ENCODE assay signal across 22 cellular contexts in the genomic region with DNA sequence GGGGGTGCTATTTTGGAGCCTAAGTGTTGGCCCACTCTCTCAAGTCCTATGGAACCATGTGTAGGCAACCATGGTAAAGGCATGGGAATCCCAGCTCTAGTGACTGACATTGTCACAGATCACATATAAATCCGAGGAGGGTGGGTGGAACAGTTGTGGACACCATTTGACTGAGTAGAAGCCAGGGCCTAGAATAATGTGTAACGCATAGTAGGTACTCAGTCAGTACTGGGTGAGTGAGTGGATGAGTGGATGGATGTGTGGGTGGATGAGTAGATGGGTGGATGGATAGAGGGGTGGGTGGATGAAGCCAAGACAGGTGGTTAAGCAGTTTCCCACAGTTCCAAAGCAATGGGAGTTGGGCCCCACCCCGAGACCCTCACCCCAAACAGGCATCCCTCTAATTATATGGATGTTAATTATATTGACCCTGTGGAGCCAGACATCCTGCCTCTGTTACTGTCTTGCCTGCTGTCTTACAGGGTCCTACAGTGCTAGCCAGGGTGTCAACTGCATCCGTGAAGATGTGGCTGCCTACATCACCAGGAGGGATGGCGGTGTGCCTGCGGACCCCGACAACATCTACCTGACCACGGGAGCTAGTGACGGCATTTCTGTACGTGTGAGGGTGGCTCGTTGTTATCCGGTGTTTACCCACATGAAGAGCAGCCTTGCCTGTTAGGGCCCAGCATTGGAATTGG. TPM values are rescaled to one million over a fixed set of nuclear protein-coding genes. Genes with fewer than 3 reads are reported as not detected.
DNase-seq lines count a peak whose midpoint lies in the region; ATAC-seq and TF ChIP-seq lines count a peak whose summit lies in the region.
"Had no signal": no experiment of that assay in that cellular context is flagged by ENCODE, and none has a peak within 500 bp of the region (broad histone marks: within the 10 kb centered on the region; RNA-seq: fewer than 3 reads in every experiment).

No MANE protein-coding gene starts in this region.

- peaks cover 6% of the 10 kb centered on the region; the same call in 1 of the 2 replicates for H3K4me1 Mint-ChIP-seq in WTC11

- peaks cover 9% of the 10 kb centered on the region for H3K36me3 ChIP-seq in left ventricle myocardium inferior
- H3K36me3 ChIP-seq in gastrocnemius medialis = peaks cover 0 to 7% of the 10 kb centered on the region in 2 donors
- no peaks in the 10 kb centered on the region for H3K36me3 ChIP-seq in testis (ENCODE audit: low read depth, missing control alignments)

- POLR2A ChIA-PET in WTC11 (lab: Charles Lee) = interaction anchor here (0.6 kb wide), 1 partner anchor 54 kb away, joined by 5 read pairs; no protein-coding TSS in a partner anchor

- in situ Hi-C loops in gastrocnemius medialis (cut with MboI; ENCODE audit: low sequenced_read_pairs in 4 of 4) = loop anchor here in 2 of 4 donors (10.0 to 25.0 kb wide), 2 partner anchors 232 to 244 kb away; no protein-coding TSS in a partner anchor

- TF ChIP-seq CTCF in left ventricle myocardium inferior (IDR thresholded peaks at IDR 0.05; ENCODE audit: borderline replicate concordance) (no peak), gastrocnemius medialis (IDR thresholded peaks at IDR 0.05 in 4 of 5, conservative IDR thresholded peaks at IDR 0.05 in 1 of 5) (no peak), testis (IDR thresholded peaks at IDR 0.05) (no peak), WTC11 (IDR thresholded peaks at IDR 0.05) (no peak)

- H3K4me3 ChIP-seq in left ventricle myocardium inferior (no peak overlapping the region), gastrocnemius medialis (no peak overlapping the region), testis (no peak overlapping the region)

- peaks cover 41% of the 10 kb centered on the region for H3K36me3 Mint-ChIP-seq in WTC11

- peak overlapping the region; percentile 24 for H3K27ac ChIP-seq in left ventricle myocardium inferior (replicated peaks)
- peak overlapping the region; percentile 37 for H3K27ac ChIP-seq in caudate nucleus (ENCODE audit: low read depth, low read length)
- H3K27ac ChIP-seq in gastrocnemius medialis = peak overlapping the region; percentile 40 to 59 (median 51)
- peak overlapping the region; percentile 61 to 70 for H3K27ac ChIP-seq in testis
- H3K27ac ChIP-seq: HL-60 had no signal

- H3K9me3 ChIP-seq in left ventricle myocardium inferior (replicated peaks) (no peaks in the 10 kb centered on the region), gastrocnemius medialis (no peaks in the 10 kb centered on the region), testis (no peaks in the 10 kb centered on the region)

- H3K4me3 Mint-ChIP-seq in WTC11 = no peak overlapping the region

- peaks cover 10% of the 10 kb centered on the region for H3K4me1 ChIP-seq in left ventricle myocardium inferior
- peaks cover 15 to 17% of the 10 kb centered on the region in 2 donors for H3K4me1 ChIP-seq in gastrocnemius medialis
- H3K4me1 ChIP-seq in testis = peaks cover 22% of the 10 kb centered on the region

- 87 to 94% methylated on average over 12 of the region's 12 CpGs for WGBS in testis, 2 donors

- TF ChIP-seq POLR2A in gastrocnemius medialis (IDR thresholded peaks at IDR 0.05) (no peak), testis (IDR thresholded peaks at IDR 0.05) (no peak)

- CTCF ChIA-PET in WTC11 (lab: Charles Lee) = interaction anchor here (3.0 to 8.8 kb wide), 2 partner anchors 21 to 53 kb away, joined by 30 to 146 read pairs; a partner anchor contains a TSS

- H3K9me3 Mint-ChIP-seq in WTC11 = no peaks in the 10 kb centered on the region

- ATAC-seq in left cardiac atrium = no peak
- ATAC-seq in gastrocnemius medialis = no peak
- ATAC-seq in GM21515 (IDR thresholded peaks at IDR 0.05; ENCODE audit: unreplicated experiment) = no peak
- ATAC-seq in WTC11 = no peak
- ATAC-seq: HCT116 had no signal

- DNase-seq in left ventricle myocardium inferior (no peak), left cardiac atrium (no peak), caudate nucleus (lab: John Stamatoyannopoulos, UW) (no peak), gastrocnemius medialis (no peak), testis (no peak), UCSD-AML1 (lab: John Stamatoyannopoulos, UW; ENCODE audit: unreplicated experiment) (no peak), WTC11 (ENCODE audit: low spot score) (no peak)
- DNase-seq: 8988T, ACHN, Karpas-422, NCI-H1092, NCI-H1417 treated with DMSO at 0.1 percent for 48 hours, NCI-H1694 treated with DMSO at 0.1 percent for 48 hours, NCI-H2081, NCI-H2227 treated with DMSO at 0.1 percent for 48 hours, NCI-H510A, NCI-H69, RPMI8226, SHP77 had no signal

- H3K27me3 ChIP-seq in left ventricle myocardium inferior (ENCODE audit: low read depth) (no peaks in the 10 kb centered on the region), gastrocnemius medialis (no peaks in the 10 kb centered on the region), testis (no peaks in the 10 kb centered on the region)

- no peaks in the 10 kb centered on the region for H3K27me3 Mint-ChIP-seq in WTC11 (ENCODE audit: low read depth)

- no peak overlapping the region for H3K27ac Mint-ChIP-seq in WTC11

- intact Hi-C loops in left ventricle myocardium inferior (cut with micrococcal nuclease) (loop anchor here (10.0 kb wide), 1 partner anchor 52 kb away; no protein-coding TSS in a partner anchor), left cardiac atrium (cut with DNase I) (loop anchor here (2.0 to 5.0 kb wide), 3 partner anchors 20 to 234 kb away; no protein-coding TSS in a partner anchor), gastrocnemius medialis (cut with DNase I; ENCODE audit: low total_unique reads) (loop anchor here (10.0 kb wide), 1 partner anchor 232 kb away; no protein-coding TSS in a partner anchor), testis (cut with DNase I; ENCODE audit: low total_unique reads) (loop anchor here (5.0 kb wide), 1 partner anchor 49 kb away; no protein-coding TSS in a partner anchor)

TF ChIP-seq in WTC11, 78 proteins besides CTCF, POLR2A, EP300 and RAD21:
- TF ChIP-seq FOXK1 (CRISPR knock-in tag; IDR thresholded peaks at IDR 0.05) (no peak), GRHL2 (CRISPR knock-in tag; IDR thresholded peaks at IDR 0.05; ENCODE audit: insufficient replicate concordance, severe bottlenecking) (no peak)

RNA-seq across cellular contexts. Expression of a gene that starts 22.3 kb away (rescaled TPM):
- 17.8 TPM for total RNA-seq in left ventricle myocardium inferior
- 10 to 100 TPM; 14.0 to 24.5 TPM for total RNA-seq in left cardiac atrium
- total RNA-seq in gastrocnemius medialis = 100 to 1,000 TPM in 1 of 4 donors, 10 to 100 TPM in 3; 13.5 to 112 (median 55.7) TPM
- 10 to 100 TPM; 46.6 to 80.6 TPM for total RNA-seq in testis
- polyA plus RNA-seq in testis (ENCODE audit: insufficient read depth, low read depth, low replicate concordance) = 38.8 TPM
- 61.0 to 81.8 TPM (median 63.1 TPM) in 3 replicates for total RNA-seq in WTC11 (2021)
